Comparison of ENCODE assay signal across 8 cellular contexts in the genomic region with DNA sequence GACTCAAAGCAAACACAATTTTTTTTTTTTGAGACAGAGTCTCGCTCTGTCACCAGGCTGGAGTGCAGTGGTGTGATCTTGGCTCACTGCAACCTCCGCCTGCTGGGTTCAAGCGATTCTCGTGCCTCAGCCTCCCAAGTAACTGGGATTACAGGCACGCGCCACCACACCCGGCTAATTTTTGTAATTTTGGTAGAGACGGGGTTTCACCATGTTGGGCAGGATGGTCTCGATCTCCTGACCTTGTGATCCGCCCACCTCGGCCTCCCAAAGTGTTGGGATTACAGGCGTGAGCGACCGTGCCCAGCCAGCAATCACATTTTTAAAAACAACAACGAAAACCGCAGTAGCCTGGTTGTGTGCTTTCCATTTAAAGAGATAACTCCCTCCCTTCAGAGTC. TPM values are rescaled to one million over a fixed set of nuclear protein-coding genes. Genes with fewer than 3 reads are reported as not detected.
A peak's percentile ranks its signal among the peaks of the same experiment; 100 is the strongest.
DNase-seq lines count a peak whose midpoint lies in the region; ATAC-seq and TF ChIP-seq lines count a peak whose summit lies in the region.
"Not testable (repeated sequence)": the region's sequence is repeated elsewhere in the genome, so short reads cannot be mapped to it uniquely, and the experiment has no call there.

No MANE protein-coding gene starts in this region.

- H3K27me3 ChIP-seq in RWPE2 (ENCODE audit: insufficient read depth, poor library complexity, severe bottlenecking); uterus: not testable (repeated sequence)

- peak overlapping the region; percentile 31 for H3K4me3 Mint-ChIP-seq in activated naive CD4-positive, alpha-beta T cell treated with anti-CD3 and anti-CD28 coated beads, Interleukin-2, amount 50 U/mL, for 24 hours
- H3K4me3 Mint-ChIP-seq in effector memory CD8-positive, alpha-beta T cell, result peak overlapping the region; percentile 93 to 98
- H3K4me3 Mint-ChIP-seq in immature natural killer cell (peak overlapping the region in 1 of 5 donors; percentile 91), nephron progenitor cell (peak overlapping the region; percentile 98)
- peak overlapping the region; percentile 91 for H3K4me3 Mint-ChIP-seq in stimulated activated effector memory CD8-positive, alpha-beta T cell treated with anti-CD3 and anti-CD28 coated beads, Interleukin-12 subunit alpha, Interleukin-12 subunit beta, amount 100 ng/mL, for 72 hours

- TF ChIP-seq CTCF in HEK293 (tag by site-specific recombination; IDR thresholded peaks at IDR 0.05); RWPE2 (IDR thresholded peaks at IDR 0.05; ENCODE audit: poor library complexity, severe bottlenecking); nephron progenitor cell (IDR thresholded peaks at IDR 0.05); uterus (IDR thresholded peaks at IDR 0.05): not testable (repeated sequence)

- not testable (repeated sequence) for H3K9me3 Mint-ChIP-seq in activated naive CD4-positive, alpha-beta T cell treated with anti-CD3 and anti-CD28 coated beads, Interleukin-2, amount 50 U/mL, for 24 hours; effector memory CD8-positive, alpha-beta T cell; immature natural killer cell; nephron progenitor cell; stimulated activated effector memory CD8-positive, alpha-beta T cell treated with anti-CD3 and anti-CD28 coated beads, Interleukin-12 subunit alpha, Interleukin-12 subunit beta, amount 100 ng/mL, for 72 hours

- not testable (repeated sequence) for H3K27me3 Mint-ChIP-seq in activated naive CD4-positive, alpha-beta T cell treated with anti-CD3 and anti-CD28 coated beads, Interleukin-2, amount 50 U/mL, for 24 hours; effector memory CD8-positive, alpha-beta T cell
- H3K27me3 Mint-ChIP-seq in immature natural killer cell (ENCODE audit: low read depth in 3 of 3) (peaks cover 13 to 19% (median 18%) of the 10 kb centered on the region in 3 donors), nephron progenitor cell (ENCODE audit: low read depth, poor library complexity) (peaks cover 50% of the 10 kb centered on the region)

- intact Hi-C loops in uterus (cut with DNase I; ENCODE audit: low total_unique reads), result not testable (repeated sequence)

- POLR2A ChIA-PET in HEK293 (lab: Yijun Ruan, JAX), result not testable (repeated sequence)

- TF ChIP-seq POLR2A in uterus (IDR thresholded peaks at IDR 0.05), result not testable (repeated sequence)

- peaks cover 42% of the 10 kb centered on the region for H3K4me1 Mint-ChIP-seq in activated naive CD4-positive, alpha-beta T cell treated with anti-CD3 and anti-CD28 coated beads, Interleukin-2, amount 50 U/mL, for 24 hours
- H3K4me1 Mint-ChIP-seq in effector memory CD8-positive, alpha-beta T cell (ENCODE audit: low read depth in 2 of 2), result peaks cover 30 to 36% of the 10 kb centered on the region in 2 donors
- H3K4me1 Mint-ChIP-seq in immature natural killer cell, result peaks cover 37 to 42% of the 10 kb centered on the region in 2 donors
- H3K4me1 Mint-ChIP-seq in nephron progenitor cell, result peaks cover 41% of the 10 kb centered on the region
- H3K4me1 Mint-ChIP-seq in stimulated activated effector memory CD8-positive, alpha-beta T cell treated with anti-CD3 and anti-CD28 coated beads, Interleukin-12 subunit alpha, Interleukin-12 subunit beta, amount 100 ng/mL, for 72 hours, result peaks cover 40% of the 10 kb centered on the region

- not testable (repeated sequence) for H3K36me3 Mint-ChIP-seq in activated naive CD4-positive, alpha-beta T cell treated with anti-CD3 and anti-CD28 coated beads, Interleukin-2, amount 50 U/mL, for 24 hours; immature natural killer cell; nephron progenitor cell (ENCODE audit: low read depth)
- peaks cover 17% of the 10 kb centered on the region for H3K36me3 Mint-ChIP-seq in effector memory CD8-positive, alpha-beta T cell (ENCODE audit: insufficient read depth)
- H3K36me3 Mint-ChIP-seq in stimulated activated effector memory CD8-positive, alpha-beta T cell treated with anti-CD3 and anti-CD28 coated beads, Interleukin-12 subunit alpha, Interleukin-12 subunit beta, amount 100 ng/mL, for 72 hours, result peaks cover 14% of the 10 kb centered on the region

- not testable (repeated sequence) for H3K36me3 ChIP-seq in HEK293 (ENCODE audit: control insufficient read depth in 2 of 2, insufficient read depth in 1 of 2, low read length in 2 of 2); RWPE2 (ENCODE audit: low read depth); uterus

- H3K9me3 ChIP-seq in HEK293 (ENCODE audit: control insufficient read depth, insufficient read depth, low read depth, low read length); RWPE2 (ENCODE audit: severe bottlenecking); uterus: not testable (repeated sequence)

- CTCF ChIA-PET in HEK293 (lab: Yijun Ruan, JAX), result interaction anchor here (0.7 to 1.0 kb wide), 2 partner anchors 13 to 26 kb away, joined by 3 read pairs; no protein-coding TSS in a partner anchor

- not testable (repeated sequence) for DNase-seq in RWPE2 (ENCODE audit: low spot score); effector memory CD8-positive, alpha-beta T cell; immature natural killer cell; nephron progenitor cell; stimulated activated effector memory CD8-positive, alpha-beta T cell treated with anti-CD3 and anti-CD28 coated beads, Interleukin-12 subunit alpha, Interleukin-12 subunit beta, amount 100 ng/mL, for 72 hours (ENCODE audit: low spot score in 2 of 2); uterus

- ATAC-seq in RWPE2 (ENCODE audit: low read depth); effector memory CD8-positive, alpha-beta T cell (replicated peaks); stimulated activated effector memory CD8-positive, alpha-beta T cell treated with anti-CD3 and anti-CD28 coated beads, Interleukin-12 subunit alpha, Interleukin-12 subunit beta, amount 100 ng/mL, for 72 hours: not testable (repeated sequence)

- H3K27ac Mint-ChIP-seq in activated naive CD4-positive, alpha-beta T cell treated with anti-CD3 and anti-CD28 coated beads, Interleukin-2, amount 50 U/mL, for 24 hours; nephron progenitor cell; stimulated activated effector memory CD8-positive, alpha-beta T cell treated with anti-CD3 and anti-CD28 coated beads, Interleukin-12 subunit alpha, Interleukin-12 subunit beta, amount 100 ng/mL, for 72 hours: not testable (repeated sequence)
- peak overlapping the region in 1 of 2 donors; percentile 96 for H3K27ac Mint-ChIP-seq in effector memory CD8-positive, alpha-beta T cell
- H3K27ac Mint-ChIP-seq in immature natural killer cell, result peak overlapping the region; percentile 84 to 98 (median 93)

- H3K4me1 ChIP-seq in HEK293 (ENCODE audit: control insufficient read depth, insufficient read depth, low read length) (peaks cover 19% of the 10 kb centered on the region), RWPE2 (ENCODE audit: insufficient read depth, poor library complexity, severe bottlenecking) (peaks cover 21% of the 10 kb centered on the region), uterus (peaks cover 0 to 11% of the 10 kb centered on the region in 2 donors)

- not testable (repeated sequence) for H3K4me3 ChIP-seq in HEK293 (ENCODE audit: low read depth, low read length); RWPE2 (ENCODE audit: severe bottlenecking); uterus

- H3K27ac ChIP-seq in HEK293 (ENCODE audit: extremely low read depth, low read depth, low read length), result 0 out of 2 replicates have a peak overlapping the region, but pooled peaks have one; percentile 86
- peak overlapping the region; percentile 85 for H3K27ac ChIP-seq in RWPE2 (ENCODE audit: poor library complexity, severe bottlenecking)
- H3K27ac ChIP-seq in uterus, result peak overlapping the region; percentile 70 to 73

TF ChIP-seq in HEK293, 187 proteins besides CTCF, POLR2A, EP300 and RAD21:
- TF ChIP-seq, protein P1, sequence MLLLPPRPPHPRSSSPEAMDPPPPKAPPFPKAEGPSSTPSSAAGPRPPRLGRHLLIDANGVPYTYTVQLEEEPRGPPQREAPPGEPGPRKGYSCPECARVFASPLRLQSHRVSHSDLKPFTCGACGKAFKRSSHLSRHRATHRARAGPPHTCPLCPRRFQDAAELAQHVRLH (tag by site-specific recombination; IDR thresholded peaks at IDR 0.05), result 0 out of 2 replicates have a peak, but pooled peaks have one; percentile 51

RNA-seq across cellular contexts. Expression of a gene that starts 6.5 kb away (rescaled TPM):
- polyA plus RNA-seq in immature natural killer cell, result 10 to 100 TPM in 1 of 3 donors, 1 to 10 TPM in 2; 1.7 to 11.5 (median 3.9) TPM
- 100 to 1,000 TPM in 1 of 4 donors, 10 to 100 TPM in 3; 49.2 to 116 (median 64.9) TPM for total RNA-seq in uterus
